In genomic region chr16:30551781-30552180, GRCh38 we compare ENCODE assay signal across 1 cellular context.
TF ChIP-seq lines count a peak whose summit lies in the region.

No MANE protein-coding gene starts in this region.

TF ChIP-seq in SK-N-SH, 30 proteins besides CTCF, POLR2A, EP300 and RAD21:
- TF ChIP-seq ELF1 (IDR thresholded peaks at IDR 0.05): no peak
- no peak for TF ChIP-seq TEAD4 (IDR thresholded peaks at IDR 0.05; ENCODE audit: borderline replicate concordance, insufficient read depth)
- TF ChIP-seq EZH2phosphoT487 (IDR thresholded peaks at IDR 0.05; ENCODE audit: borderline replicate concordance, low read depth): no peak
